In genomic region chr4:83118869-83119268, GRCh38 we compare ENCODE assay signal across 16 cellular contexts. TPM values are rescaled to one million over a fixed set of nuclear protein-coding genes. Genes with fewer than 3 reads are reported as not detected.
DNase-seq lines count a peak whose midpoint lies in the region; ATAC-seq and TF ChIP-seq lines count a peak whose summit lies in the region.
"Had no signal": no experiment of that assay in that cellular context is flagged by ENCODE, and none has a peak within 500 bp of the region (broad histone marks: within the 10 kb centered on the region; RNA-seq: fewer than 3 reads in every experiment).

No MANE protein-coding gene starts in this region.

- WGBS in esophagus squamous epithelium, 2 donors, result 72 to 78% methylated on average over 2 of the region's 2 CpGs

- no peaks in the 10 kb centered on the region for H3K9me3 Mint-ChIP-seq in activated naive CD4-positive, alpha-beta T cell treated with anti-CD3 and anti-CD28 coated beads, Interleukin-2, amount 50 U/mL, for 24 hours
- no peaks in the 10 kb centered on the region for H3K9me3 Mint-ChIP-seq in activated naive CD4-positive, alpha-beta T cell treated with anti-CD3 and anti-CD28 coated beads, Interleukin-2, amount 50 U/mL, for 72 hours
- H3K9me3 Mint-ChIP-seq in activated CD8-positive, alpha-beta memory T cell treated with anti-CD3 and anti-CD28 coated beads, Interleukin-2, amount 10 ng/mL, durations not matched to agents 7 days and 5 days (ENCODE audit: low read depth), result no peaks in the 10 kb centered on the region

- no peaks in the 10 kb centered on the region for H3K36me3 ChIP-seq in esophagus squamous epithelium
- H3K36me3 ChIP-seq: BLaER1, SJSA1 had no signal

- ATAC-seq in activated naive CD4-positive, alpha-beta T cell treated with anti-CD3 and anti-CD28 coated beads, Interleukin-2, amount 50 U/mL, for 72 hours, result no peak
- no peak for ATAC-seq in T-helper 17 cell
- ATAC-seq in activated CD8-positive, alpha-beta memory T cell treated with anti-CD3 and anti-CD28 coated beads, Interleukin-2, amount 10 ng/mL, durations not matched to agents 7 days and 5 days, result no peak
- ATAC-seq: K562, PC-3 had no signal

- no peaks in the 10 kb centered on the region for H3K27me3 ChIP-seq in esophagus squamous epithelium
- H3K27me3 ChIP-seq: BLaER1, SJSA1 had no signal

- H3K27ac Mint-ChIP-seq in activated naive CD4-positive, alpha-beta T cell treated with anti-CD3 and anti-CD28 coated beads, Interleukin-2, amount 50 U/mL, for 24 hours, result peak overlapping the region; percentile 3
- H3K27ac Mint-ChIP-seq in activated naive CD4-positive, alpha-beta T cell treated with anti-CD3 and anti-CD28 coated beads, Interleukin-2, amount 50 U/mL, for 72 hours, result no peak overlapping the region
- peak overlapping the region; percentile 80 for H3K27ac Mint-ChIP-seq in T-helper 17 cell
- H3K27ac Mint-ChIP-seq in activated CD8-positive, alpha-beta memory T cell treated with anti-CD3 and anti-CD28 coated beads, Interleukin-2, amount 10 ng/mL, durations not matched to agents 7 days and 5 days, result no peak overlapping the region

- H3K36me3 Mint-ChIP-seq in activated naive CD4-positive, alpha-beta T cell treated with anti-CD3 and anti-CD28 coated beads, Interleukin-2, amount 50 U/mL, for 24 hours, result no peaks in the 10 kb centered on the region
- H3K36me3 Mint-ChIP-seq in activated naive CD4-positive, alpha-beta T cell treated with anti-CD3 and anti-CD28 coated beads, Interleukin-2, amount 50 U/mL, for 72 hours, result peaks cover 0 to 4% of the 10 kb centered on the region in 2 donors
- peaks cover 2% of the 10 kb centered on the region for H3K36me3 Mint-ChIP-seq in T-helper 17 cell (ENCODE audit: low read depth)
- H3K36me3 Mint-ChIP-seq in activated CD8-positive, alpha-beta memory T cell treated with anti-CD3 and anti-CD28 coated beads, Interleukin-2, amount 10 ng/mL, durations not matched to agents 7 days and 5 days, result peaks cover 3% of the 10 kb centered on the region

- peaks cover 44% of the 10 kb centered on the region for H3K4me1 Mint-ChIP-seq in activated naive CD4-positive, alpha-beta T cell treated with anti-CD3 and anti-CD28 coated beads, Interleukin-2, amount 50 U/mL, for 24 hours
- H3K4me1 Mint-ChIP-seq in T-helper 17 cell, result peaks cover 22% of the 10 kb centered on the region
- peaks cover 21% of the 10 kb centered on the region for H3K4me1 Mint-ChIP-seq in activated CD8-positive, alpha-beta memory T cell treated with anti-CD3 and anti-CD28 coated beads, Interleukin-2, amount 10 ng/mL, durations not matched to agents 7 days and 5 days

- TF ChIP-seq CTCF in esophagus squamous epithelium (IDR thresholded peaks at IDR 0.05), result no peak

- no peaks in the 10 kb centered on the region for H3K27me3 Mint-ChIP-seq in activated naive CD4-positive, alpha-beta T cell treated with anti-CD3 and anti-CD28 coated beads, Interleukin-2, amount 50 U/mL, for 24 hours
- no peaks in the 10 kb centered on the region for H3K27me3 Mint-ChIP-seq in T-helper 17 cell
- H3K27me3 Mint-ChIP-seq in activated CD8-positive, alpha-beta memory T cell treated with anti-CD3 and anti-CD28 coated beads, Interleukin-2, amount 10 ng/mL, durations not matched to agents 7 days and 5 days, result peaks cover 9% of the 10 kb centered on the region

- no peak for DNase-seq in activated naive CD4-positive, alpha-beta T cell treated with anti-CD3 and anti-CD28 coated beads, Interleukin-2, amount 50 U/mL, for 72 hours (ENCODE audit: low spot score in 2 of 2)
- DNase-seq in T-helper 17 cell (no peak), iris pigment epithelial cell (ENCODE audit: low read depth) (peak; percentile 41), esophagus squamous epithelium (lab: John Stamatoyannopoulos, UW) (no peak), EL (no peak)
- no peak for DNase-seq in activated CD8-positive, alpha-beta memory T cell treated with anti-CD3 and anti-CD28 coated beads, Interleukin-2, amount 10 ng/mL, durations not matched to agents 7 days and 5 days
- DNase-seq: DMS53, GDM1, NCI-H1436, NCI-H2029 treated with DMSO at 0.1 percent for 48 hours, NCI-H226, PC-3 had no signal

- no peak overlapping the region for H3K4me3 ChIP-seq in esophagus squamous epithelium
- H3K4me3 ChIP-seq: BLaER1, K562, SJSA1 had no signal

- H3K27ac ChIP-seq in esophagus squamous epithelium, result no peak overlapping the region
- H3K27ac ChIP-seq: BLaER1, SJSA1 had no signal

- H3K9me3 ChIP-seq in T-helper 17 cell (ENCODE audit: control insufficient read depth, low read length, poor library complexity, severe bottlenecking) (no peaks in the 10 kb centered on the region), esophagus squamous epithelium (no peaks in the 10 kb centered on the region)

- no peak overlapping the region for H3K4me3 Mint-ChIP-seq in activated naive CD4-positive, alpha-beta T cell treated with anti-CD3 and anti-CD28 coated beads, Interleukin-2, amount 50 U/mL, for 24 hours
- H3K4me3 Mint-ChIP-seq in T-helper 17 cell, result no peak overlapping the region
- no peak overlapping the region for H3K4me3 Mint-ChIP-seq in activated CD8-positive, alpha-beta memory T cell treated with anti-CD3 and anti-CD28 coated beads, Interleukin-2, amount 10 ng/mL, durations not matched to agents 7 days and 5 days

- peaks cover 0 to 14% (median 0%) of the 10 kb centered on the region in 3 donors for H3K4me1 ChIP-seq in esophagus squamous epithelium

- intact Hi-C loops in esophagus squamous epithelium (cut with DNase I), result no loop called here

- CTCF ChIA-PET in activated CD8-positive, alpha-beta memory T cell treated with anti-CD3 and anti-CD28 coated beads, Interleukin-2, amount 10 ng/mL, durations not matched to agents 7 days and 5 days (lab: Charles Lee), result interaction anchor here (1.2 kb wide), 1 partner anchor 11 kb away, joined by 3 read pairs; no protein-coding TSS in a partner anchor

- TF ChIP-seq POLR2A in esophagus squamous epithelium (IDR thresholded peaks at IDR 0.05), result no peak

RNA-seq across cellular contexts. Expression of gene PLAC8, which starts 4.3 kb away (rescaled TPM):
- total RNA-seq in activated naive CD4-positive, alpha-beta T cell treated with anti-CD3 and anti-CD28 coated beads, Interleukin-2, amount 50 U/mL, for 72 hours, result 100 to 1,000 TPM in 1 of 2 donors, 10 to 100 TPM in 1; 23.3 to 169 TPM
- total RNA-seq in T-helper 17 cell, result 100 to 1,000 TPM; 146 to 182 TPM
- 10 to 100 TPM; 23.3 to 44.2 TPM for total RNA-seq in activated CD8-positive, alpha-beta memory T cell treated with anti-CD3 and anti-CD28 coated beads, Interleukin-2, amount 10 ng/mL, durations not matched to agents 7 days and 5 days
- 100 to 1,000 TPM in 1 of 4 donors, 10 to 100 TPM in 3; 17.6 to 130 (median 72.1) TPM for total RNA-seq in esophagus squamous epithelium

Comparison
In these comparisons a context has a peak if more than half of its experiments do, and no peak if none do; other contexts are left out.
1. H3K27ac Mint-ChIP-seq: peak in activated naive CD4-positive, alpha-beta T cell treated with anti-CD3 and anti-CD28 coated beads, Interleukin-2, amount 50 U/mL, for 24 hours (single experiment) and T-helper 17 cell (single experiment); none in activated naive CD4-positive, alpha-beta T cell treated with anti-CD3 and anti-CD28 coated beads, Interleukin-2, amount 50 U/mL, for 72 hours (0 of 2) and activated CD8-positive, alpha-beta memory T cell treated with anti-CD3 and anti-CD28 coated beads, Interleukin-2, amount 10 ng/mL, durations not matched to agents 7 days and 5 days (single experiment).